8 cellular contexts compared by ENCODE assay signal in the genomic region with DNA sequence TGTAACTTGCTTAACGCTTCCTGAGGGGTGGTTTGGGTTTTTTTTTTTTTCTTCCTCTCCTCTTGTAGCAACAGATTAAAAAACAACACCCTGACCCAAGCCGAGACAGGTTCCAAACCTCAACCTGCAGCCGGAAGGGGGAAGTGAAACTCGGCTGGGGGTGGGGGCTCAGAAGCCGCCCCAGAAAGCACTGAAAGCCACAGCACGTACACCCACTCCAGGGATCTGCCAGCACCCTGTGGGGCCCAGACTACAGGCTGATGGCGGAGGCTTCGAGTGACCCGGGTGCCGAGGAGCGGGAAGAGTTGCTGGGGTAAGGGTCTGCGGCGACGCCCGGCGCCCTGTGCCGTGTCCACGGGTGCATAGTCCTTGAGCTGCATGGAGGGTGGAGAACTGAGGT. TPM values are rescaled to one million over a fixed set of nuclear protein-coding genes. Genes with fewer than 3 reads are reported as not detected.
DNase-seq lines count a peak whose midpoint lies in the region; ATAC-seq and TF ChIP-seq lines count a peak whose summit lies in the region.

A gene with protein sequence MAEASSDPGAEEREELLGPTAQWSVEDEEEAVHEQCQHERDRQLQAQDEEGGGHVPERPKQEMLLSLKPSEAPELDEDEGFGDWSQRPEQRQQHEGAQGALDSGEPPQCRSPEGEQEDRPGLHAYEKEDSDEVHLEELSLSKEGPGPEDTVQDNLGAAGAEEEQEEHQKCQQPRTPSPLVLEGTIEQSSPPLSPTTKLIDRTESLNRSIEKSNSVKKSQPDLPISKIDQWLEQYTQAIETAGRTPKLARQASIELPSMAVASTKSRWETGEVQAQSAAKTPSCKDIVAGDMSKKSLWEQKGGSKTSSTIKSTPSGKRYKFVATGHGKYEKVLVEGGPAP (plus strand): TSS at position 200 of the 400 bp plus-strand sequence. CDS start 61 bp downstream, at position 261.

- no peaks in the 10 kb centered on the region for H3K9me3 Mint-ChIP-seq in activated naive CD8-positive, alpha-beta T cell treated with anti-CD3 and anti-CD28 coated beads, Interleukin-2, amount 10 ng/mL, durations not matched to agents 7 days and 5 days
- H3K9me3 Mint-ChIP-seq in Calu3 (ENCODE audit: low read depth, unreplicated experiment), result no peaks in the 10 kb centered on the region

- H3K27ac ChIP-seq in rectal smooth muscle tissue (ENCODE audit: low read depth, low read length) (no peak within 1 kb of the TSS), gastrocnemius medialis (peak within 1 kb of the TSS in 1 of 4 donors; percentile 80), dorsolateral prefrontal cortex (peak within 1 kb of the TSS in 3 of 59 donors; percentile 26 to 38 (median 35))

- no peak for TF ChIP-seq POLR2A in gastrocnemius medialis (IDR thresholded peaks at IDR 0.05)

- intact Hi-C loops in gastrocnemius medialis (cut with DNase I; ENCODE audit: low total_unique reads) (no loop called here), Calu3 (cut with micrococcal nuclease; ENCODE audit: unreplicated experiment) (no loop called here), dorsolateral prefrontal cortex (cut with DNase I) (no loop called here)

- peak within 1 kb of the TSS; percentile 98 for H3K27ac Mint-ChIP-seq in activated naive CD8-positive, alpha-beta T cell treated with anti-CD3 and anti-CD28 coated beads, Interleukin-2, amount 10 ng/mL, durations not matched to agents 7 days and 5 days
- no peak within 1 kb of the TSS for H3K27ac Mint-ChIP-seq in Calu3 (ENCODE audit: unreplicated experiment)

- no peaks in the 10 kb centered on the region for H3K27me3 ChIP-seq in rectal smooth muscle tissue (ENCODE audit: control insufficient read depth, insufficient read depth, low read length)
- H3K27me3 ChIP-seq in gastrocnemius medialis, result no peaks in the 10 kb centered on the region
- H3K27me3 ChIP-seq in dorsolateral prefrontal cortex, result no peaks in the 10 kb centered on the region

- POLR2A ChIA-PET in activated naive CD8-positive, alpha-beta T cell treated with anti-CD3 and anti-CD28 coated beads, Interleukin-2, amount 10 ng/mL, durations not matched to agents 7 days and 5 days (lab: Charles Lee), result interaction anchor here (0.7 to 4.6 kb wide), 12 partner anchors 10 to 1010 kb away, joined by 3 to 68 read pairs (median 4); a partner anchor contains a TSS

- CTCF ChIA-PET in Calu3 (lab: Charles Lee), result no interaction called here

- in situ Hi-C loops in gastrocnemius medialis (cut with MboI; ENCODE audit: low sequenced_read_pairs in 4 of 4), result no loop called here

- peak; percentile 61 for DNase-seq in T follicular helper cell (ENCODE audit: low read depth)
- peak; percentile 82 for DNase-seq in activated naive CD8-positive, alpha-beta T cell treated with anti-CD3 and anti-CD28 coated beads, Interleukin-2, amount 10 ng/mL, durations not matched to agents 7 days and 5 days
- no peak for DNase-seq in gastrocnemius medialis
- no peak for DNase-seq in Calu3
- no peak for DNase-seq in dorsolateral prefrontal cortex

- no peak for TF ChIP-seq CTCF in gastrocnemius medialis (IDR thresholded peaks at IDR 0.05 in 4 of 5, conservative IDR thresholded peaks at IDR 0.05 in 1 of 5)
- no peak for TF ChIP-seq CTCF in Calu3 (IDR thresholded peaks at IDR 0.05; ENCODE audit: unreplicated experiment)
- no peak for TF ChIP-seq CTCF in dorsolateral prefrontal cortex (IDR thresholded peaks at IDR 0.05 in 54 of 56, conservative IDR thresholded peaks at IDR 0.05 in 2 of 56; ENCODE audit: low read depth in 1 of 56, partially characterized antibody in 56 of 56)

- H3K4me1 ChIP-seq in rectal smooth muscle tissue (ENCODE audit: control insufficient read depth, insufficient read depth, low read length) (no peaks in the 10 kb centered on the region), gastrocnemius medialis (peaks cover 0 to 6% of the 10 kb centered on the region in 2 donors)

- ATAC-seq in GM18499 (IDR thresholded peaks at IDR 0.05; ENCODE audit: insufficient read depth, unreplicated experiment) (peak; percentile 21), HG02885 (IDR thresholded peaks at IDR 0.05; ENCODE audit: poor library complexity, unreplicated experiment) (peak; percentile 59), gastrocnemius medialis (no peak)
- peak; percentile 67 for ATAC-seq in activated naive CD8-positive, alpha-beta T cell treated with anti-CD3 and anti-CD28 coated beads, Interleukin-2, amount 10 ng/mL, durations not matched to agents 7 days and 5 days (ENCODE audit: low read depth)

- peaks cover 11% of the 10 kb centered on the region for H3K27me3 Mint-ChIP-seq in activated naive CD8-positive, alpha-beta T cell treated with anti-CD3 and anti-CD28 coated beads, Interleukin-2, amount 10 ng/mL, durations not matched to agents 7 days and 5 days
- peaks cover 15% of the 10 kb centered on the region for H3K27me3 Mint-ChIP-seq in Calu3 (ENCODE audit: unreplicated experiment)

- H3K36me3 Mint-ChIP-seq in activated naive CD8-positive, alpha-beta T cell treated with anti-CD3 and anti-CD28 coated beads, Interleukin-2, amount 10 ng/mL, durations not matched to agents 7 days and 5 days, result peaks cover 10% of the 10 kb centered on the region
- no peaks in the 10 kb centered on the region for H3K36me3 Mint-ChIP-seq in Calu3 (ENCODE audit: insufficient read depth, unreplicated experiment)

- H3K4me1 Mint-ChIP-seq in activated naive CD8-positive, alpha-beta T cell treated with anti-CD3 and anti-CD28 coated beads, Interleukin-2, amount 10 ng/mL, durations not matched to agents 7 days and 5 days, result peaks cover 31% of the 10 kb centered on the region
- no peaks in the 10 kb centered on the region for H3K4me1 Mint-ChIP-seq in Calu3 (ENCODE audit: low read depth, unreplicated experiment)

- no peaks in the 10 kb centered on the region for H3K9me3 ChIP-seq in gastrocnemius medialis

- H3K9ac ChIP-seq in rectal smooth muscle tissue (ENCODE audit: low read length), result peak within 1 kb of the TSS; percentile 24

- H3K4me3 Mint-ChIP-seq in activated naive CD8-positive, alpha-beta T cell treated with anti-CD3 and anti-CD28 coated beads, Interleukin-2, amount 10 ng/mL, durations not matched to agents 7 days and 5 days, result peak within 1 kb of the TSS; percentile 97
- no peak within 1 kb of the TSS for H3K4me3 Mint-ChIP-seq in Calu3 (ENCODE audit: low read depth, unreplicated experiment)

- H3K4me3 ChIP-seq in rectal smooth muscle tissue (ENCODE audit: low read length), result peak within 1 kb of the TSS; percentile 63
- peak within 1 kb of the TSS in 1 of 4 donors; percentile 1 for H3K4me3 ChIP-seq in gastrocnemius medialis
- H3K4me3 ChIP-seq in dorsolateral prefrontal cortex, result peak within 1 kb of the TSS in 7 of 59 donors; percentile 9 to 42 (median 20)

- BruUV-seq in Calu3 (replicated peaks; lab: Mats Ljungman, UMichigan), result no TSS peak

- H3K36me3 ChIP-seq in rectal smooth muscle tissue (ENCODE audit: control insufficient read depth, insufficient read depth, low read length) (no peaks in the 10 kb centered on the region), gastrocnemius medialis (no peaks in the 10 kb centered on the region)

RNA-seq across cellular contexts. Expression of the gene that starts here (rescaled TPM):
- 100 to 1,000 TPM; 438 to 453 TPM for total RNA-seq in activated naive CD8-positive, alpha-beta T cell treated with anti-CD3 and anti-CD28 coated beads, Interleukin-2, amount 10 ng/mL, durations not matched to agents 7 days and 5 days
- total RNA-seq in gastrocnemius medialis, result 10 to 100 TPM in 1 of 4 donors, 1 to 10 TPM in 3; 3.0 to 13.5 (median 5.5) TPM
- not detected in 2 replicates for total RNA-seq in Calu3 (2022)
- 10 to 100 TPM in 10 of 120 experiments, 1 to 10 TPM in 108, under 1 TPM in 2; 0.81 to 18.5 (median 3.8) TPM for total RNA-seq in dorsolateral prefrontal cortex

Comparison
In these comparisons a context has a peak if more than half of its experiments do, and no peak if none do; other contexts are left out.
1. RNA of the gene that starts here (total RNA-seq): 438 to 453 TPM in activated naive CD8-positive, alpha-beta T cell treated with anti-CD3 and anti-CD28 coated beads, Interleukin-2, amount 10 ng/mL, durations not matched to agents 7 days and 5 days; 3.0 to 13.5 TPM in gastrocnemius medialis, 0.81 to 18.5 TPM in dorsolateral prefrontal cortex and not detected in Calu3; every median in the first group is over 10 times any median in the second.
2. ATAC-seq: peak in GM18499 (single experiment), HG02885 (single experiment) and activated naive CD8-positive, alpha-beta T cell treated with anti-CD3 and anti-CD28 coated beads, Interleukin-2, amount 10 ng/mL, durations not matched to agents 7 days and 5 days (single experiment); none in gastrocnemius medialis (0 of 2).
3. DNase-seq: peak in T follicular helper cell (single experiment) and activated naive CD8-positive, alpha-beta T cell treated with anti-CD3 and anti-CD28 coated beads, Interleukin-2, amount 10 ng/mL, durations not matched to agents 7 days and 5 days (single experiment); none in gastrocnemius medialis (0 of 2), Calu3 (single experiment) and dorsolateral prefrontal cortex (0 of 10).